Comparison of ENCODE assay signal across 8 cellular contexts in genomic region chr3:129306206-129306605, GRCh38. TPM values are rescaled to one million over a fixed set of nuclear protein-coding genes. Genes with fewer than 3 reads are reported as not detected.
DNase-seq lines count a peak whose midpoint lies in the region; ATAC-seq, FAIRE-seq and TF ChIP-seq lines count a peak whose summit lies in the region.
"Not testable (repeated sequence)": the region's sequence is repeated elsewhere in the genome, so short reads cannot be mapped to it uniquely, and the experiment has no call there.

No MANE protein-coding gene starts in this region.

- H3K4me3 Mint-ChIP-seq in H9: peak overlapping the region; percentile 44 to 63
- peak overlapping the region; percentile 65 for H3K4me3 Mint-ChIP-seq in WTC11
- H3K4me3 Mint-ChIP-seq in nephron: peak overlapping the region; percentile 74 to 81 (median 78)

- intact Hi-C loops in body of pancreas (cut with DNase I); endothelial cell of umbilical vein (cut with micrococcal nuclease); vagina (cut with DNase I): not testable (repeated sequence)

- H3K79me1 ChIP-seq in H9 (ENCODE audit: insufficient read depth, low read depth, low read length, poor library complexity, severe bottlenecking): not testable (repeated sequence)

- WGBS in H9 (ENCODE audit: extremely low coverage, insufficient read length, low lambda C conversion rate): no CpG with 5 or more reads among the region's 9 CpGs
- 45 to 61% methylated on average over 9 of the region's 9 CpGs for WGBS in body of pancreas, 2 donors
- 74% methylated on average over 9 of the region's 9 CpGs for WGBS in smooth muscle cell (ENCODE audit: low lambda C conversion rate)

- H4K5ac ChIP-seq in H9 (ENCODE audit: insufficient read length, low read depth, low read length): not testable (repeated sequence)

- not testable (repeated sequence) for ATAC-seq in WTC11, body of pancreas

- not testable (repeated sequence) for H2BK12ac ChIP-seq in H9 (ENCODE audit: insufficient read length, low read depth, low read length)

- not testable (repeated sequence) for H4K20me1 ChIP-seq in H9 (ENCODE audit: control insufficient read depth, insufficient read depth, insufficient read length); endothelial cell of umbilical vein (replicated peaks; ENCODE audit: control insufficient read depth, extremely low read depth, insufficient read depth, low read length); smooth muscle cell (ENCODE audit: low read depth)

- not testable (repeated sequence) for H2BK15ac ChIP-seq in H9 (ENCODE audit: low read depth, low read length)

- not testable (repeated sequence) for H3K9me1 ChIP-seq in endothelial cell of umbilical vein (replicated peaks; ENCODE audit: control insufficient read depth, extremely low read depth, insufficient read depth, low read length)

- H4K8ac ChIP-seq in H9 (replicated peaks; ENCODE audit: insufficient read length, low read depth, low read length): not testable (repeated sequence)

- not testable (repeated sequence) for H3K23ac ChIP-seq in H9 (ENCODE audit: insufficient read length, low read depth, low read length)

- not testable (repeated sequence) for H3K4me2 ChIP-seq in H9 (ENCODE audit: insufficient read depth, insufficient read length, low read length)
- H3K4me2 ChIP-seq in endothelial cell of umbilical vein (ENCODE audit: insufficient read depth, low read length): peak overlapping the region; percentile 37
- H3K4me2 ChIP-seq in smooth muscle cell: peak overlapping the region; percentile 77

- H3F3A ChIP-seq in smooth muscle cell (ENCODE audit: low read depth): peaks cover 22% of the 10 kb centered on the region

- H3K9me3 ChIP-seq in H9 (ENCODE audit: control insufficient read depth, low read depth, low read length); body of pancreas; endothelial cell of umbilical vein (replicated peaks; ENCODE audit: control insufficient read depth, insufficient read depth, low read length); iPS-18a (ENCODE audit: control insufficient read depth, low read depth, low read length); smooth muscle cell (replicated peaks; ENCODE audit: low read depth); vagina: not testable (repeated sequence)

- H3K9me3 Mint-ChIP-seq in H9, WTC11, nephron: not testable (repeated sequence)

- H3K23me2 ChIP-seq in H9 (ENCODE audit: insufficient read length, low read depth, low read length, poor library complexity, severe bottlenecking): not testable (repeated sequence)

- not testable (repeated sequence) for H3K27ac ChIP-seq in H9 (ENCODE audit: insufficient read length, low read depth, low read length); iPS-18a (ENCODE audit: low read length)
- peak overlapping the region in 3 of 4 donors; percentile 75 to 78 (median 75) for H3K27ac ChIP-seq in body of pancreas
- peak overlapping the region; percentile 26 for H3K27ac ChIP-seq in endothelial cell of umbilical vein (ENCODE audit: insufficient read depth, low read depth, low read length)
- peak overlapping the region; percentile 65 for H3K27ac ChIP-seq in smooth muscle cell (ENCODE audit: low read depth)
- H3K27ac ChIP-seq in vagina: peak overlapping the region; percentile 86

- not testable (repeated sequence) for TF ChIP-seq POLR2A in body of pancreas (IDR thresholded peaks at IDR 0.05); endothelial cell of umbilical vein (IDR thresholded peaks at IDR 0.05; ENCODE audit: low read depth, low read length); vagina (IDR thresholded peaks at IDR 0.05)

- not testable (repeated sequence) for H3K27me3 Mint-ChIP-seq in H9 (ENCODE audit: low read depth); WTC11 (ENCODE audit: low read depth); nephron (ENCODE audit: low read depth)

- dilution Hi-C loops in endothelial cell of umbilical vein (cut with MboI; ENCODE audit: extremely low pct_ligation_motif_present, low sequenced_read_pairs): not testable (repeated sequence)

- H3K18ac ChIP-seq in H9 (ENCODE audit: insufficient read length, low read depth, low read length): not testable (repeated sequence)

- BruUV-seq in endothelial cell of umbilical vein (replicated peaks; lab: Mats Ljungman, UMichigan): not testable (repeated sequence)

- not testable (repeated sequence) for H3T11ph ChIP-seq in H9 (ENCODE audit: low read length)

- H3K36me3 Mint-ChIP-seq in H9 (ENCODE audit: insufficient read depth in 1 of 3, low read depth in 3 of 3) (peaks cover 9 to 33% (median 28%) of the 10 kb centered on the region in 3 experiments; a peak in 6 of 7 replicates), WTC11 (peaks cover 21% of the 10 kb centered on the region), nephron (ENCODE audit: low read depth) (peaks cover 30% of the 10 kb centered on the region)

- CTCF ChIA-PET in WTC11 (lab: Charles Lee); endothelial cell of umbilical vein (lab: Charles Lee): not testable (repeated sequence)

- not testable (repeated sequence) for TF ChIP-seq CTCF in H9 (conservative IDR thresholded peaks at IDR 0.05); WTC11 (IDR thresholded peaks at IDR 0.05); body of pancreas (IDR thresholded peaks at IDR 0.05); endothelial cell of umbilical vein (IDR thresholded peaks at IDR 0.05; ENCODE audit: extremely low read depth in 1 of 2, insufficient read depth in 1 of 2, low read depth in 1 of 2, low read length in 2 of 2); nephron (IDR thresholded peaks at IDR 0.05; ENCODE audit: unreplicated experiment in 3 of 3); smooth muscle cell (IDR thresholded peaks at IDR 0.05; ENCODE audit: borderline replicate concordance, insufficient read depth, poor library complexity, severe bottlenecking); vagina (IDR thresholded peaks at IDR 0.05)

- H3K4me1 Mint-ChIP-seq in H9 (peaks cover 23 to 32% of the 10 kb centered on the region in 2 experiments), WTC11 (peaks cover 26% of the 10 kb centered on the region), nephron (peaks cover 30% of the 10 kb centered on the region)

- not testable (repeated sequence) for H3K14ac ChIP-seq in H9 (ENCODE audit: insufficient read depth, low read length)

- not testable (repeated sequence) for H2AFZ ChIP-seq in H9 (ENCODE audit: low read length); endothelial cell of umbilical vein (ENCODE audit: low read depth, low read length)
- H2AFZ ChIP-seq in smooth muscle cell (ENCODE audit: low read depth): peak overlapping the region; percentile 49

- not testable (repeated sequence) for H3K27me3 ChIP-seq in H9 (ENCODE audit: insufficient read depth, low read length); body of pancreas; endothelial cell of umbilical vein (ENCODE audit: control insufficient read depth in 2 of 2, insufficient read depth in 2 of 2, low read length in 2 of 2); iPS-18a (ENCODE audit: control insufficient read depth, insufficient read depth, low read length); smooth muscle cell (ENCODE audit: low read depth); vagina

- H3K36me3 ChIP-seq in body of pancreas (replicated peaks in 1 of 2; ENCODE audit: insufficient read depth in 1 of 2, low read depth in 2 of 2); smooth muscle cell (ENCODE audit: low read depth): not testable (repeated sequence)
- H3K36me3 ChIP-seq in endothelial cell of umbilical vein (ENCODE audit: control insufficient read depth in 2 of 2, extremely low read depth in 1 of 2, insufficient read depth in 2 of 2, low read length in 2 of 2): peaks cover 0 to 14% of the 10 kb centered on the region in 2 experiments
- peaks cover 15% of the 10 kb centered on the region for H3K36me3 ChIP-seq in iPS-18a (ENCODE audit: control insufficient read depth, low read depth, low read length)
- H3K36me3 ChIP-seq in vagina: peaks cover 0 to 13% of the 10 kb centered on the region in 2 donors

- H3K56ac ChIP-seq in H9 (ENCODE audit: insufficient read length, low read depth, low read length): not testable (repeated sequence)

- not testable (repeated sequence) for H3K4ac ChIP-seq in H9 (ENCODE audit: low read depth, low read length)

- not testable (repeated sequence) for H3K79me2 ChIP-seq in H9 (ENCODE audit: insufficient read depth, low read length); endothelial cell of umbilical vein (ENCODE audit: control insufficient read depth, insufficient read depth, low read length); smooth muscle cell (ENCODE audit: low read depth)

- not testable (repeated sequence) for H3K9ac ChIP-seq in H9 (ENCODE audit: extremely low read depth, insufficient read length, low read length)
- H3K9ac ChIP-seq in endothelial cell of umbilical vein (replicated peaks; ENCODE audit: extremely low read depth, insufficient read depth, low read length) (peak overlapping the region; percentile 26), iPS-18a (ENCODE audit: low read length) (peak overlapping the region; percentile 4), smooth muscle cell (ENCODE audit: low read depth) (peak overlapping the region; percentile 42)

- POLR2A ChIA-PET in WTC11 (lab: Charles Lee) (interaction anchor here (1.6 kb wide), 1 partner anchor 27 kb away, joined by 7 read pairs; the partner anchor contains the start of gene HMCES), endothelial cell of umbilical vein (lab: Charles Lee) (interaction anchor here (2.5 kb wide), 1 partner anchor 10 kb away, joined by 11 read pairs; a partner anchor contains a TSS)

- H3K4me3 ChIP-seq in body of pancreas; endothelial cell of umbilical vein (replicated peaks in 1 of 3; ENCODE audit: insufficient read depth in 1 of 3, low read depth in 1 of 3, low read length in 3 of 3): not testable (repeated sequence)
- peak overlapping the region; percentile 28 for H3K4me3 ChIP-seq in iPS-18a (ENCODE audit: low read length)
- H3K4me3 ChIP-seq in smooth muscle cell: peak overlapping the region; percentile 35
- peak overlapping the region in 1 of 2 donors; percentile 33 for H3K4me3 ChIP-seq in vagina

- H3K27ac Mint-ChIP-seq in H9: peak overlapping the region; percentile 82 to 97 (median 95); a peak in 6 of 7 replicates
- H3K27ac Mint-ChIP-seq in WTC11: peak overlapping the region; percentile 100
- H3K27ac Mint-ChIP-seq in nephron: peak overlapping the region; percentile 84 to 96 (median 91)

- not testable (repeated sequence) for H2BK5ac ChIP-seq in H9 (ENCODE audit: insufficient read length, low read length)

- not testable (repeated sequence) for H2AK5ac ChIP-seq in H9 (ENCODE audit: insufficient read length, low read length)

- not testable (repeated sequence) for DNase-seq in H9; WTC11 (ENCODE audit: low spot score); body of pancreas; endothelial cell of umbilical vein (ENCODE audit: low read depth, low spot score); smooth muscle cell (lab: John Stamatoyannopoulos, UW; ENCODE audit: unreplicated experiment); vagina (ENCODE audit: extremely low spot score in 2 of 2)

- H3K4me1 ChIP-seq in H9 (ENCODE audit: insufficient read depth, low read length); body of pancreas: not testable (repeated sequence)
- peaks cover 11% of the 10 kb centered on the region for H3K4me1 ChIP-seq in endothelial cell of umbilical vein (ENCODE audit: control insufficient read depth, extremely low read depth, insufficient read depth, low read length)
- H3K4me1 ChIP-seq in iPS-18a (ENCODE audit: control insufficient read depth, low read depth, low read length): peaks cover 16% of the 10 kb centered on the region
- H3K4me1 ChIP-seq in smooth muscle cell (ENCODE audit: low read depth): peaks cover 14% of the 10 kb centered on the region
- H3K4me1 ChIP-seq in vagina: peaks cover 29% of the 10 kb centered on the region

- not testable (repeated sequence) for H4K91ac ChIP-seq in H9 (ENCODE audit: insufficient read length, low read depth, low read length)

- not testable (repeated sequence) for H2BK120ac ChIP-seq in H9 (ENCODE audit: low read depth, low read length, poor library complexity, severe bottlenecking)

- peak; percentile 43 for FAIRE-seq in endothelial cell of umbilical vein (lab: Jason Lieb, UNC)

- not testable (repeated sequence) for H2BK20ac ChIP-seq in H9 (ENCODE audit: low read depth, low read length, poor library complexity, severe bottlenecking)

RNA-seq across cellular contexts. Expression of gene HMCES, which starts 27.5 kb away (rescaled TPM):
- 51.2 and 52.4 TPM in 2 replicates for total RNA-seq in H9 (2021)
- total RNA-seq in WTC11 (2021): 44.0 to 49.5 TPM (median 47.7 TPM) in 3 replicates
- 10 to 100 TPM; 10.1 to 14.5 TPM for total RNA-seq in body of pancreas
- 38.9 and 40.8 TPM in 2 replicates for total RNA-seq in endothelial cell of umbilical vein
- polyA plus RNA-seq in endothelial cell of umbilical vein: 21.7 and 30.6 TPM in 2 replicates
- 31.6 and 40.7 TPM in 2 replicates for polyA plus RNA-seq in endothelial cell of umbilical vein (2011; cell fraction: cytosol; rRNA removed)
- 24.2 and 26.0 TPM in 2 replicates for polyA plus RNA-seq in endothelial cell of umbilical vein (2011; cell fraction: nucleus; rRNA removed)
- 25.9 and 32.4 TPM in 2 replicates for polyA plus RNA-seq in endothelial cell of umbilical vein (2012)
- polyA minus RNA-seq in endothelial cell of umbilical vein: 16.4 and 17.8 TPM in 2 replicates
- polyA minus RNA-seq in endothelial cell of umbilical vein (2011; cell fraction: cytosol; rRNA and poly(A)+ RNA removed): 12.2 TPM
- polyA minus RNA-seq in endothelial cell of umbilical vein (2011; cell fraction: nucleus; rRNA and poly(A)+ RNA removed): 5.3 and 7.0 TPM in 2 replicates
- total RNA-seq in smooth muscle cell: 9.3 and 15.2 TPM in 2 replicates
- polyA plus RNA-seq in smooth muscle cell: 25.0 and 33.8 TPM in 2 replicates
- 16.9 TPM for total RNA-seq in vagina

RNA-seq across cellular contexts. Expression of gene COPG1, which starts 56.8 kb away (rescaled TPM):
- 142 and 147 TPM in 2 replicates for total RNA-seq in H9 (2021)
- 121 to 132 TPM (median 129 TPM) in 3 replicates for total RNA-seq in WTC11 (2021)
- 10 to 100 TPM; 62.6 to 75.0 TPM for total RNA-seq in body of pancreas
- total RNA-seq in endothelial cell of umbilical vein: 202 and 203 TPM in 2 replicates
- 112 and 113 TPM in 2 replicates for polyA plus RNA-seq in endothelial cell of umbilical vein
- 114 and 134 TPM in 2 replicates for polyA plus RNA-seq in endothelial cell of umbilical vein (2011; cell fraction: cytosol; rRNA removed)
- polyA plus RNA-seq in endothelial cell of umbilical vein (2011; cell fraction: nucleus; rRNA removed): 170 and 176 TPM in 2 replicates
- polyA plus RNA-seq in endothelial cell of umbilical vein (2012): 166 and 187 TPM in 2 replicates
- polyA minus RNA-seq in endothelial cell of umbilical vein: 280 and 310 TPM in 2 replicates
- 97.3 TPM for polyA minus RNA-seq in endothelial cell of umbilical vein (2011; cell fraction: cytosol; rRNA and poly(A)+ RNA removed)
- 127 and 133 TPM in 2 replicates for polyA minus RNA-seq in endothelial cell of umbilical vein (2011; cell fraction: nucleus; rRNA and poly(A)+ RNA removed)
- total RNA-seq in smooth muscle cell: 177 and 210 TPM in 2 replicates
- polyA plus RNA-seq in smooth muscle cell: 228 and 265 TPM in 2 replicates
- total RNA-seq in vagina: 76.4 TPM
